In genomic region chr11:119843760-119844330, GRCh38 we compare ENCODE assay signal across 24 cellular contexts.
DNase-seq lines count a peak whose midpoint lies in the region; FAIRE-seq and TF ChIP-seq lines count a peak whose summit lies in the region.
"Had no signal": no experiment of that assay in that cellular context is flagged by ENCODE, and none has a peak within 500 bp of the region (broad histone marks: within the 10 kb centered on the region; RNA-seq: fewer than 3 reads in every experiment).

No MANE protein-coding gene starts in this region.

- intact Hi-C loops in mammary epithelial cell (cut with micrococcal nuclease) = no loop called here

- no peaks in the 10 kb centered on the region for H3K9me3 Mint-ChIP-seq in activated T-cell treated with anti-CD3 and anti-CD28 coated beads, Interleukin-2, amount 50 U/mL, for 24 hours
- H3K9me3 Mint-ChIP-seq: stimulated activated effector memory CD8-positive, alpha-beta T cell treated with anti-CD3 and anti-CD28 coated beads, Interleukin-12 subunit alpha, Interleukin-12 subunit beta, amount 100 ng/mL, for 72 hours had no signal

- H3K9me3 ChIP-seq in mammary epithelial cell (replicated peaks; ENCODE audit: insufficient read depth, low read length) (peaks cover 10% of the 10 kb centered on the region), neuronal stem cell (replicated peaks in 1 of 2; ENCODE audit: control insufficient read depth in 2 of 2, insufficient read depth in 1 of 2, low read depth in 1 of 2, low read length in 2 of 2) (peaks cover 0 to 4% of the 10 kb centered on the region in 2 donors), WERI-Rb-1 (ENCODE audit: severe bottlenecking) (peaks cover 4% of the 10 kb centered on the region)
- H3K9me3 ChIP-seq: HAP-1, pancreas, right lobe of liver, SJSA1 had no signal

- H3K4ac ChIP-seq in neuronal stem cell (ENCODE audit: low read length) = no peak overlapping the region

- in situ Hi-C loops in mammary epithelial cell (cut with MboI; ENCODE audit: low sequenced_read_pairs in 2 of 2) = no loop called here

- H3K23ac ChIP-seq in neuronal stem cell (ENCODE audit: low read depth, low read length, poor library complexity) = no peak overlapping the region

- no peaks in the 10 kb centered on the region for H3K36me3 ChIP-seq in mammary epithelial cell (ENCODE audit: insufficient read depth, low read length)
- H3K36me3 ChIP-seq in neuronal stem cell (replicated peaks in 1 of 2; ENCODE audit: control insufficient read depth in 2 of 2, insufficient read depth in 2 of 2, low read length in 2 of 2) = no peaks in the 10 kb centered on the region
- no peaks in the 10 kb centered on the region for H3K36me3 ChIP-seq in WERI-Rb-1
- H3K36me3 ChIP-seq: HAP-1, pancreas, right lobe of liver, SJSA1 had no signal

- no peak overlapping the region for H3K14ac ChIP-seq in neuronal stem cell (ENCODE audit: low read length)

- no peak overlapping the region for H4K8ac ChIP-seq in neuronal stem cell (ENCODE audit: low read depth, low read length)

- FAIRE-seq in HTR-8/SVneo (lab: Jason Lieb, UNC) = no peak
- FAIRE-seq: endothelial cell of umbilical vein, pancreas had no signal

- H3K36me3 Mint-ChIP-seq in activated T-cell treated with anti-CD3 and anti-CD28 coated beads, Interleukin-2, amount 50 U/mL, for 24 hours (ENCODE audit: low read depth) = no peaks in the 10 kb centered on the region
- H3K36me3 Mint-ChIP-seq: CD4-positive, alpha-beta memory T cell; stimulated activated effector memory CD8-positive, alpha-beta T cell treated with anti-CD3 and anti-CD28 coated beads, Interleukin-12 subunit alpha, Interleukin-12 subunit beta, amount 100 ng/mL, for 72 hours; WTC11 had no signal

- no peaks in the 10 kb centered on the region for H4K20me1 ChIP-seq in mammary epithelial cell (ENCODE audit: insufficient read depth, low read length)

- H2BK12ac ChIP-seq in neuronal stem cell (ENCODE audit: low read length) = no peak overlapping the region

- CTCF ChIA-PET in mammary epithelial cell (lab: Charles Lee; ENCODE audit: low non-redundant PET) = no interaction called here

- no peak overlapping the region for H3K4me3 Mint-ChIP-seq in activated T-cell treated with anti-CD3 and anti-CD28 coated beads, Interleukin-2, amount 50 U/mL, for 24 hours
- H3K4me3 Mint-ChIP-seq: CD4-positive, alpha-beta memory T cell; stimulated activated effector memory CD8-positive, alpha-beta T cell treated with anti-CD3 and anti-CD28 coated beads, Interleukin-12 subunit alpha, Interleukin-12 subunit beta, amount 100 ng/mL, for 72 hours; WTC11 had no signal

- peaks cover 29% of the 10 kb centered on the region for H3K27me3 Mint-ChIP-seq in activated T-cell treated with anti-CD3 and anti-CD28 coated beads, Interleukin-2, amount 50 U/mL, for 24 hours

- H3K4me3 ChIP-seq in mammary epithelial cell (replicated peaks in 1 of 3; ENCODE audit: insufficient read depth in 1 of 3, low read depth in 2 of 3, low read length in 3 of 3) = no peak overlapping the region
- H3K4me3 ChIP-seq in neuronal stem cell (ENCODE audit: low read length in 2 of 2) = no peak overlapping the region
- H3K4me3 ChIP-seq in WERI-Rb-1 (ENCODE audit: low read depth, low read length) = no peak overlapping the region
- H3K4me3 ChIP-seq: HAP-1, hepatocyte, pancreas, right lobe of liver, SJSA1 had no signal

- DNase-seq in AG20443 (ENCODE audit: low spot score) (peak; percentile 50), HTR-8/SVneo (ENCODE audit: insufficient read length, low spot score) (peak; percentile 27), mammary epithelial cell (peak; percentile 47), neuronal stem cell (ENCODE audit: low spot score) (no peak), WERI-Rb-1 (no peak), foreskin melanocyte (no peak)
- DNase-seq in activated T-cell treated with anti-CD3 and anti-CD28 coated beads, Interleukin-2, amount 50 U/mL, for 24 hours = no peak
- DNase-seq in stimulated activated naive CD4-positive, alpha-beta T cell treated with Interleukin-2 at 50 U/mL for 16 hours (lab: John Stamatoyannopoulos, UW) = no peak
- DNase-seq: activated CD4-positive, alpha-beta T cell treated with anti-CD3 and anti-CD28 coated beads, Interleukin-2, amount 50 U/mL, for 4 hours; activated CD8-positive, alpha-beta memory T cell treated with anti-CD3 and anti-CD28 coated beads, Interleukin-2, amount 50 U/mL, for 48 hours; activated gamma-delta T cell; CD4-positive, alpha-beta memory T cell; dermis blood vessel endothelial cell; DND-41; Karpas-422; NCI-H526 treated with DMSO at 0.1 percent for 48 hours; pancreas; right lobe of liver had no signal

- H2AK5ac ChIP-seq in neuronal stem cell (ENCODE audit: low read depth, low read length) = peak overlapping the region; percentile 49

- no peak overlapping the region for H2BK15ac ChIP-seq in neuronal stem cell (ENCODE audit: low read length)

- TF ChIP-seq CTCF in mammary epithelial cell (conservative IDR thresholded peaks at IDR 0.05 in 1 of 2, IDR thresholded peaks at IDR 0.05 in 1 of 2; ENCODE audit: extremely low read depth in 1 of 2, insufficient read depth in 1 of 2, low read depth in 1 of 2, low read length in 2 of 2) (no peak), WERI-Rb-1 (IDR thresholded peaks at IDR 0.05; ENCODE audit: low read depth, low read length) (no peak)

- no peaks in the 10 kb centered on the region for H3K79me1 ChIP-seq in neuronal stem cell (ENCODE audit: low read depth, low read length)

- H3K4me2 ChIP-seq in mammary epithelial cell (ENCODE audit: insufficient read depth, low read depth, low read length) (no peak overlapping the region), neuronal stem cell (ENCODE audit: insufficient read depth, low read length, poor library complexity, severe bottlenecking) (no peak overlapping the region)
- H3K4me2 ChIP-seq: hepatocyte had no signal

- no peak overlapping the region for H4K91ac ChIP-seq in neuronal stem cell (ENCODE audit: low read depth, low read length, poor library complexity)

- no peak overlapping the region for H3K9ac ChIP-seq in mammary epithelial cell (ENCODE audit: insufficient read depth, low read length)
- no peak overlapping the region for H3K9ac ChIP-seq in neuronal stem cell (ENCODE audit: low read depth, low read length, poor library complexity)

- H3K18ac ChIP-seq in neuronal stem cell (ENCODE audit: low read length) = no peak overlapping the region

- H2BK120ac ChIP-seq in neuronal stem cell (ENCODE audit: low read depth, low read length) = no peak overlapping the region

- dilution Hi-C loops in mammary epithelial cell (cut with HindIII; ENCODE audit: low sequenced_read_pairs) = no loop called here

- no peak overlapping the region for H2BK5ac ChIP-seq in neuronal stem cell (ENCODE audit: low read length)

- peaks cover 16% of the 10 kb centered on the region for H3K4me1 ChIP-seq in mammary epithelial cell (ENCODE audit: insufficient read depth, low read length)
- peaks cover 0 to 10% of the 10 kb centered on the region in 2 donors for H3K4me1 ChIP-seq in neuronal stem cell (ENCODE audit: control insufficient read depth in 2 of 2, insufficient read depth in 1 of 2, low read depth in 1 of 2, low read length in 2 of 2)
- H3K4me1 ChIP-seq: HAP-1, pancreas, right lobe of liver, SJSA1 had no signal

- H3K4me1 Mint-ChIP-seq in activated T-cell treated with anti-CD3 and anti-CD28 coated beads, Interleukin-2, amount 50 U/mL, for 24 hours (ENCODE audit: low read depth) = no peaks in the 10 kb centered on the region
- H3K4me1 Mint-ChIP-seq: CD4-positive, alpha-beta memory T cell; stimulated activated effector memory CD8-positive, alpha-beta T cell treated with anti-CD3 and anti-CD28 coated beads, Interleukin-12 subunit alpha, Interleukin-12 subunit beta, amount 100 ng/mL, for 72 hours had no signal

- no peaks in the 10 kb centered on the region for H3K79me2 ChIP-seq in mammary epithelial cell (ENCODE audit: insufficient read depth, low read length)
- H3K79me2 ChIP-seq: hepatocyte had no signal

- BruUV-seq in mammary epithelial cell (replicated peaks; lab: Mats Ljungman, UMichigan) = no TSS peak

- H3K27me3 ChIP-seq in mammary epithelial cell (ENCODE audit: insufficient read depth, low read length) = no peaks in the 10 kb centered on the region
- H3K27me3 ChIP-seq in neuronal stem cell (ENCODE audit: control insufficient read depth in 3 of 3, insufficient read depth in 3 of 3, low read depth in 1 of 3, low read length in 3 of 3) = no peaks in the 10 kb centered on the region
- H3K27me3 ChIP-seq in WERI-Rb-1 (ENCODE audit: insufficient read depth, low read depth, severe bottlenecking) = no peaks in the 10 kb centered on the region
- H3K27me3 ChIP-seq: hepatocyte, pancreas, right lobe of liver, SJSA1 had no signal

- H3K27ac ChIP-seq in mammary epithelial cell (ENCODE audit: insufficient read depth, low read depth, low read length) (no peak overlapping the region), neuronal stem cell (replicated peaks; ENCODE audit: low read length) (no peak overlapping the region), WERI-Rb-1 (no peak overlapping the region)
- H3K27ac ChIP-seq: hepatocyte, pancreas, right lobe of liver, SJSA1 had no signal

- H2AFZ ChIP-seq in mammary epithelial cell (ENCODE audit: low read depth, low read length) (no peak overlapping the region), neuronal stem cell (ENCODE audit: low read length) (no peak overlapping the region)
- H2AFZ ChIP-seq: hepatocyte had no signal

- no peak overlapping the region for H3K27ac Mint-ChIP-seq in activated T-cell treated with anti-CD3 and anti-CD28 coated beads, Interleukin-2, amount 50 U/mL, for 24 hours
- H3K27ac Mint-ChIP-seq: CD4-positive, alpha-beta memory T cell; stimulated activated effector memory CD8-positive, alpha-beta T cell treated with anti-CD3 and anti-CD28 coated beads, Interleukin-12 subunit alpha, Interleukin-12 subunit beta, amount 100 ng/mL, for 72 hours; WTC11 had no signal

- WGBS in mammary epithelial cell (ENCODE audit: low coverage, missing lambda C conversion rate) = 70% methylated on average over 6 of the region's 6 CpGs
- WGBS in neuronal stem cell (ENCODE audit: extremely low coverage in 2 of 2, insufficient read length in 2 of 2, insufficient replicate concordance in 1 of 2), 2 donors = no CpG with 5 or more reads among the region's 6 CpGs

Comparison
In these comparisons a context has a peak if more than half of its experiments do, and no peak if none do; other contexts are left out.
1. DNase-seq: peak in AG20443 (single experiment), HTR-8/SVneo (single experiment) and mammary epithelial cell (single experiment); none in neuronal stem cell (single experiment), activated T-cell treated with anti-CD3 and anti-CD28 coated beads, Interleukin-2, amount 50 U/mL, for 24 hours (single experiment), WERI-Rb-1 (single experiment), stimulated activated naive CD4-positive, alpha-beta T cell treated with Interleukin-2 at 50 U/mL for 16 hours (single experiment) and foreskin melanocyte (single experiment).